Comparison of ENCODE assay signal across 30 cellular contexts in the genomic region with DNA sequence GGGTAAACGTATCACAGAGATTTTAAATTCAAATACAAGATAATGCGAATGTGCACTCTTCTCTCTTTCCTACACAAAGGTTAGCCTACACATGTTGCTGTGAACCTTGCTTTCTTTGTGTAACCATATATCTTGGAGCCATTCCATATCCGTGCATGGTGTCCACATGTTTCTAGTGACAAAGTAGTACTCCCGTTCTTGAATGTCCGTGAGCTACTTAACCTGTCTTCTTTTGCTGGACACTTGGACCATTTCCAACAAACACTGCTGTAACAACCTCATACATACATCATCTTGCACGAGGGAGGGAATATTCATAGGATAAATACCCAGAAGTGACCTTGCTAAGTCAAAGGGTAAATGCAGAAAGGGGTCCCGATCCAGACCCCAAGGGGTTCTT.
"Had no signal": no experiment of that assay in that cellular context is flagged by ENCODE, and none has a peak within 500 bp of the region (broad histone marks: within the 10 kb centered on the region; RNA-seq: fewer than 3 reads in every experiment).

No MANE protein-coding gene starts in this region.

- DNase-seq: activated B cell treated with CpG ODN at 0.5 μM for 24 hours; activated CD4-positive, alpha-beta memory T cell treated with anti-CD3 and anti-CD28 coated beads, Interleukin-2, amount 10 ng/mL, durations not matched to agents 7 days and 5 days; activated CD4-positive, alpha-beta T cell treated with anti-CD3 and anti-CD28 coated beads for 36 hours; activated CD4-positive, alpha-beta T cell treated with anti-CD3 and anti-CD28 coated beads, Interleukin-2, amount 10 ng/mL, durations not matched to agents 24 days and 14 days; activated CD4-positive, CD25-positive, alpha-beta regulatory T cell treated with anti-CD3 and anti-CD28 coated beads, Interleukin-2, amount 50 U/mL, for 72 hours; activated CD8-positive, alpha-beta memory T cell treated with anti-CD3 and anti-CD28 coated beads, Interleukin-2, amount 50 U/mL, for 48 hours; activated gamma-delta T cell; activated naive CD4-positive, alpha-beta T cell; activated naive CD4-positive, alpha-beta T cell treated with anti-CD3 and anti-CD28 coated beads, Interleukin-2, amount 10 ng/mL, durations not matched to agents 7 days and 5 days; activated naive CD8-positive, alpha-beta T cell treated with anti-CD3 and anti-CD28 coated beads, Interleukin-2, amount 10 ng/mL, durations not matched to agents 7 days and 5 days; activated T-cell treated with anti-CD3 and anti-CD28 coated beads for 4 hours; activated T-cell treated with anti-CD3 and anti-CD28 coated beads, Interleukin-2, amount 50 U/mL, for 24 hours; activated T-cell treated with anti-CD3 and anti-CD28 coated beads, Interleukin-2, amount 50 U/mL, for 72 hours; anterior cingulate cortex; brain microvascular endothelial cell; dorsolateral prefrontal cortex; effector memory CD4-positive, alpha-beta T cell; endodermal cell; gastrocnemius medialis; glutamatergic neuron; heart left ventricle; T-helper 2 cell; WERI-Rb-1 had no signal

- ATAC-seq: activated CD4-positive, alpha-beta T cell treated with anti-CD3 and anti-CD28 coated beads for 36 hours; activated naive CD4-positive, alpha-beta T cell treated with anti-CD3 and anti-CD28 coated beads, Interleukin-2, amount 50 U/mL, for 72 hours; activated T-cell treated with anti-CD3 and anti-CD28 coated beads, Interleukin-2, amount 50 U/mL, for 72 hours; esophagus mucosa; foreskin keratinocyte; heart left ventricle had no signal

- H3K27me3 ChIP-seq: brain microvascular endothelial cell, dorsolateral prefrontal cortex, foreskin keratinocyte, gastrocnemius medialis, heart left ventricle had no signal

- H3K4me1 ChIP-seq: foreskin keratinocyte had no signal

- FAIRE-seq: astrocyte, bronchial epithelial cell, TTC549 had no signal

- H3K27ac ChIP-seq: brain microvascular endothelial cell, coronary artery, dorsolateral prefrontal cortex, foreskin keratinocyte, gastrocnemius medialis, heart left ventricle, WERI-Rb-1 had no signal

- H3K36me3 ChIP-seq: brain microvascular endothelial cell, gastrocnemius medialis, heart left ventricle, WERI-Rb-1 had no signal

- H3K4me3 ChIP-seq: coronary artery, dorsolateral prefrontal cortex, heart left ventricle had no signal
